ENCODE assay signal across 25 cellular contexts in the genomic region with DNA sequence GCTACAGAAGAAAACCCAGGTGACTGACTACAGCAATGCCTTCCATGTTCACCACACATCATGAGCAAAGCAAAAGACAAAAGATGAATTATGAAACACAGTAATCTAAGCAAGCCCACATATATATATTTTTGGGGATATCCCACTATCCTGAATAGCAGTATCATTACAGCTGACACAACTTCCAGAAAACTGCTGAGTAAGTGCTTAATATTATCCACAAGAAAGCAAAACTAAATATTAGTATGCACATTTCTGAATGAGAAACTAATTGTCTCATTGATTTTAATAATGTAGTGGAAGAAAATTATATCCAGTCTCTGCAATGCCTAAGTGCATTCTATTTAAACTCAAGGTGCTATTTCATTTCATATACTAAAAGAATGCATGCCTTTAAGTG. TPM values are rescaled to one million over a fixed set of nuclear protein-coding genes. Genes with fewer than 3 reads are reported as not detected.
DNase-seq lines count a peak whose midpoint lies in the region; ATAC-seq, FAIRE-seq and TF ChIP-seq lines count a peak whose summit lies in the region.
"Had no signal": no experiment of that assay in that cellular context is flagged by ENCODE, and none has a peak within 500 bp of the region (broad histone marks: within the 10 kb centered on the region; RNA-seq: fewer than 3 reads in every experiment).

No MANE protein-coding gene starts in this region.

- FAIRE-seq in A549 (lab: Jason Lieb, UNC) (no peak), H54 (lab: Jason Lieb, UNC) (peak; percentile 33), K562 (lab: Jason Lieb, UNC) (no peak)
- FAIRE-seq: A204.1, GM12878, GM12892, GM18507 had no signal

- no peaks in the 10 kb centered on the region for H3K4me1 ChIP-seq in A549
- no peaks in the 10 kb centered on the region for H3K4me1 ChIP-seq in K562 (replicated peaks in 1 of 2; ENCODE audit: control insufficient read depth in 2 of 2, insufficient read depth in 2 of 2, low read length in 2 of 2)
- H3K4me1 ChIP-seq in hepatocyte (ENCODE audit: insufficient read depth) = peaks cover 1% of the 10 kb centered on the region
- H3K4me1 ChIP-seq: BLaER1 treated with 17β-estradiol and CSF1 and Interleukin-3, amounts not matched to agents 10 nM and 100 nM had no signal

- H3K9me3 ChIP-seq in A549 = 0 out of 3 replicates have a peak, but pooled peaks cover 2% of the 10 kb centered on the region
- H3K9me3 ChIP-seq in K562 (replicated peaks; ENCODE audit: control insufficient read depth, insufficient read depth, low read depth, low read length) = no peaks in the 10 kb centered on the region
- no peaks in the 10 kb centered on the region for H3K9me3 ChIP-seq in hepatocyte (ENCODE audit: low read depth)
- H3K9me3 ChIP-seq: BLaER1 treated with 17β-estradiol and CSF1 and Interleukin-3, amounts not matched to agents 10 nM and 100 nM had no signal

- H3K79me2 ChIP-seq in K562 (ENCODE audit: control insufficient read depth, insufficient read depth, low read length) (no peaks in the 10 kb centered on the region), hepatocyte (no peaks in the 10 kb centered on the region)

- H3K27ac Mint-ChIP-seq in CD14-positive monocyte = no peak overlapping the region
- H3K27ac Mint-ChIP-seq: B cell; CD4-positive, alpha-beta memory T cell; CD4-positive, CD25-positive, alpha-beta regulatory T cell; CD8-positive, alpha-beta memory T cell had no signal

- in situ Hi-C loops in K562 (cut with MboI) = no loop called here

- BruUV-seq in K562 (replicated peaks; lab: Mats Ljungman, UMichigan) = no TSS peak

- no peaks in the 10 kb centered on the region for H3K9me2 ChIP-seq in hepatocyte (replicated peaks; ENCODE audit: insufficient read depth)

- intact Hi-C loops in K562 (cut with micrococcal nuclease) = no loop called here
- intact Hi-C loops in CD14-positive monocyte (cut with micrococcal nuclease) = no loop called here

- POLR2A ChIA-PET in A549 (lab: Yijun Ruan, JAX) = no interaction called here
- POLR2A ChIA-PET in K562 (lab: Yijun Ruan, JAX) = no interaction called here

- TF ChIP-seq EP300 in A549 (IDR thresholded peaks at IDR 0.05) = no peak
- no peak for TF ChIP-seq EP300 in K562 (IDR thresholded peaks at IDR 0.05; ENCODE audit: low read length)

- H4K20me1 ChIP-seq in K562 (replicated peaks; ENCODE audit: control insufficient read depth, insufficient read depth, low read length) = no peaks in the 10 kb centered on the region
- H4K20me1 ChIP-seq in hepatocyte (ENCODE audit: insufficient read depth, poor library complexity, severe bottlenecking) = no peaks in the 10 kb centered on the region
- H4K20me1 ChIP-seq: BLaER1 treated with 17β-estradiol and CSF1 and Interleukin-3, amounts not matched to agents 10 nM and 100 nM had no signal

- H3K4me2 ChIP-seq in A549 (no peak overlapping the region), K562 (ENCODE audit: insufficient read depth, low read length) (no peak overlapping the region), hepatocyte (no peak overlapping the region)
- H3K4me2 ChIP-seq: BLaER1 treated with 17β-estradiol and CSF1 and Interleukin-3, amounts not matched to agents 10 nM and 100 nM had no signal

- TF ChIP-seq CTCF in A549 (IDR thresholded peaks at IDR 0.05) (no peak), K562 (IDR thresholded peaks at IDR 0.05 in 2 of 3, conservative IDR thresholded peaks at IDR 0.05 in 1 of 3; ENCODE audit: insufficient read depth in 2 of 3, low read depth in 1 of 3, low read length in 3 of 3) (no peak), CD14-positive monocyte (IDR thresholded peaks at IDR 0.05) (no peak), hepatocyte (IDR thresholded peaks at IDR 0.05; ENCODE audit: poor library complexity) (no peak)

- no peaks in the 10 kb centered on the region for H3K36me3 Mint-ChIP-seq in CD14-positive monocyte
- H3K36me3 Mint-ChIP-seq: CD4-positive, alpha-beta memory T cell; CD4-positive, CD25-positive, alpha-beta regulatory T cell; CD8-positive, alpha-beta memory T cell had no signal

- H3K4me3 ChIP-seq in A549 = no peak overlapping the region
- H3K4me3 ChIP-seq in K562 = no peak overlapping the region
- H3K4me3 ChIP-seq in hepatocyte = no peak overlapping the region
- H3K4me3 ChIP-seq: BLaER1 treated with 17β-estradiol and CSF1 and Interleukin-3, amounts not matched to agents 10 nM and 100 nM; GM12878 had no signal

- CTCF ChIA-PET in A549 (lab: Yijun Ruan, JAX) = no interaction called here
- CTCF ChIA-PET in K562 (lab: Yijun Ruan, JAX; ENCODE audit: low intra/inter-chr PET ratio) = no interaction called here

- ATAC-seq in A549 (no peak), K562 (no peak)
- ATAC-seq: GM12878 had no signal

- H2AFZ ChIP-seq in K562 (ENCODE audit: low read depth, low read length) (no peak overlapping the region), hepatocyte (no peak overlapping the region)

- no peaks in the 10 kb centered on the region for H3K27me3 ChIP-seq in K562 (ENCODE audit: control insufficient read depth in 2 of 2, insufficient read depth in 2 of 2, low read length in 2 of 2)
- H3K27me3 ChIP-seq in hepatocyte = no peaks in the 10 kb centered on the region
- H3K27me3 ChIP-seq: BLaER1 treated with 17β-estradiol and CSF1 and Interleukin-3, amounts not matched to agents 10 nM and 100 nM had no signal

- TF ChIP-seq RAD21 in A549 (conservative IDR thresholded peaks at IDR 0.05 in 1 of 2, IDR thresholded peaks at IDR 0.05 in 1 of 2) (no peak), K562 (CRISPR knock-in tag; conservative IDR thresholded peaks at IDR 0.05 in 1 of 2, IDR thresholded peaks at IDR 0.05 in 1 of 2) (no peak)

- H3K9ac ChIP-seq in K562 (ENCODE audit: insufficient read depth in 1 of 2, low read depth in 2 of 2, low read length in 2 of 2) = no peak overlapping the region
- H3K9ac ChIP-seq: BLaER1 treated with 17β-estradiol and CSF1 and Interleukin-3, amounts not matched to agents 10 nM and 100 nM had no signal

- H3K36me3 ChIP-seq in K562 (ENCODE audit: control insufficient read depth, insufficient read depth, low read length) (no peaks in the 10 kb centered on the region), hepatocyte (replicated peaks; ENCODE audit: insufficient read depth, low read depth) (no peaks in the 10 kb centered on the region)
- H3K36me3 ChIP-seq: BLaER1 treated with 17β-estradiol and CSF1 and Interleukin-3, amounts not matched to agents 10 nM and 100 nM had no signal

- DNase-seq in A549 (ENCODE audit: low read depth in 1 of 2, low spot score in 1 of 2) (no peak), H54 (ENCODE audit: insufficient read length, low spot score) (no peak), K562 (ENCODE audit: extremely low read depth in 1 of 4, low spot score in 3 of 4) (no peak), CD14-positive monocyte (ENCODE audit: low spot score) (no peak), hepatocyte (ENCODE audit: low spot score) (no peak)
- DNase-seq: 8988T; AML-193; CD4-positive, alpha-beta memory T cell; CD4-positive, CD25-positive, alpha-beta regulatory T cell; CD8-positive, alpha-beta memory T cell; COR-L47; DMS 273 treated with DMSO at 0.1 percent for 48 hours; DMS153; DMS53; DMS79; DND-41; EL; GDM1 had no signal

- H3K4me1 Mint-ChIP-seq in CD14-positive monocyte = no peaks in the 10 kb centered on the region
- H3K4me1 Mint-ChIP-seq: B cell; CD4-positive, alpha-beta memory T cell; CD4-positive, CD25-positive, alpha-beta regulatory T cell; CD8-positive, alpha-beta memory T cell had no signal

- H3K9me1 ChIP-seq in K562 (ENCODE audit: control insufficient read depth, insufficient read depth, low read length) = no peaks in the 10 kb centered on the region

- TF ChIP-seq POLR2A in A549 (IDR thresholded peaks at IDR 0.05; ENCODE audit: low read length) (no peak), H54 (IDR thresholded peaks at IDR 0.05; ENCODE audit: low read depth, low read length) (no peak), K562 (conservative IDR thresholded peaks at IDR 0.05) (no peak)

- peaks cover 0 to 17% (median 4%) of the 10 kb centered on the region in 3 donors for H3K27me3 Mint-ChIP-seq in CD14-positive monocyte (ENCODE audit: low read depth in 3 of 3)

- H3K9me3 Mint-ChIP-seq in CD14-positive monocyte = peaks cover 0 to 3% (median 0%) of the 10 kb centered on the region in 7 donors
- H3K9me3 Mint-ChIP-seq: CD8-positive, alpha-beta memory T cell had no signal

- H3K27ac ChIP-seq in A549 (no peak overlapping the region), K562 (ENCODE audit: extremely low read depth, low read depth, low read length) (no peak overlapping the region), hepatocyte (no peak overlapping the region)
- H3K27ac ChIP-seq: BLaER1 treated with 17β-estradiol and CSF1 and Interleukin-3, amounts not matched to agents 10 nM and 100 nM; C4-2B had no signal

- no peak overlapping the region for H3K4me3 Mint-ChIP-seq in CD14-positive monocyte
- H3K4me3 Mint-ChIP-seq: B cell; CD4-positive, alpha-beta memory T cell; CD4-positive, CD25-positive, alpha-beta regulatory T cell; CD8-positive, alpha-beta memory T cell had no signal

TF ChIP-seq in K562, 482 proteins besides CTCF, POLR2A, EP300 and RAD21 (continues in another document):
- TF ChIP-seq NR4A1 (CRISPR knock-in tag; IDR thresholded peaks at IDR 0.05) (no peak), NR4A1 (tag; IDR thresholded peaks at IDR 0.05) (no peak)

RNA-seq across cellular contexts. Expression of a gene that starts 14.5 kb away (rescaled TPM):
- polyA plus RNA-seq in A549 (2011; rRNA removed) (16.8 and 17.3 TPM in 2 replicates), A549 (2017; fragmentation: RNase III; extraction: RNeasy Plus Mini Kit Qiagen cat#74134 plus additional on column Dnase treatment) (11.9 to 13.0 TPM (median 12.9 TPM) in 3 replicates), K562 (2011; rRNA removed) (6.8 and 8.5 TPM in 2 replicates), K562 (2014; fragmentation: Illumina TruSeq; extraction: Trizol) (5.0 and 5.4 TPM in 2 replicates), K562 (2014; fragmentation: Nextera tagmentation; extraction: Ambion mirVana) (1 to 10 TPM in 1 of 2 experiments, under 1 TPM in 1; 0.76 to 1.8 TPM), K562 (2014; rRNA removed) (4.9 and 6.0 TPM in 2 replicates), CD14-positive monocyte (under 1 TPM; 0.52 to 0.94 TPM), hepatocyte (10.1 and 12.7 TPM in 2 replicates)
- 7.1 and 9.0 TPM in 2 replicates for polyA plus RNA-seq in A549 (2012; cell fraction: cytosol; rRNA removed)
- polyA plus RNA-seq in A549 (2012; cell fraction: nucleus; rRNA removed) = 4.0 and 5.4 TPM in 2 replicates
- 6.0 and 7.9 TPM in 2 replicates for polyA minus RNA-seq in A549 (2011; rRNA and poly(A)+ RNA removed)
- total RNA-seq in K562 (2011; cell fraction: chromatin; rRNA removed; ENCODE audit: low replicate concordance) = 9.9 and 16.2 TPM in 2 replicates
- 6.5 and 13.2 TPM in 2 replicates for total RNA-seq in K562 (2011; cell fraction: nucleolus; rRNA removed)
- 16.4 and 30.7 TPM in 2 replicates for total RNA-seq in K562 (2011; cell fraction: nucleoplasm; rRNA removed)
- total RNA-seq in K562 (2014; rRNA removed) (3.6 and 3.8 TPM in 2 replicates), K562 (2014; rRNA removed; fragmentation: Illumina TruSeq; extraction: Trizol) (4.4 and 5.2 TPM in 2 replicates), K562 (2015; rRNA removed; fragmentation: Illumina TruSeq; extraction: Trizol) (4.8 and 4.9 TPM in 2 replicates), K562 (2021) (4.5 and 6.1 TPM in 2 replicates), hepatocyte (19.1 and 19.3 TPM in 2 replicates)
- 4.2 and 4.6 TPM in 2 replicates for polyA plus RNA-seq in K562 (2011; cell fraction: cytosol; rRNA removed)
- 9.2 and 10.1 TPM in 2 replicates for polyA plus RNA-seq in K562 (2011; cell fraction: nucleus; rRNA removed)
- 3.4 and 4.2 TPM in 2 replicates for polyA plus RNA-seq in K562 (2012)
- polyA minus RNA-seq in K562 (2011; rRNA and poly(A)+ RNA removed) = 13.0 and 13.6 TPM in 2 replicates
- 1.9 and 2.6 TPM in 2 replicates for polyA minus RNA-seq in K562 (2011; cell fraction: cytosol; rRNA and poly(A)+ RNA removed)
- polyA minus RNA-seq in K562 (2011; cell fraction: nucleus; rRNA and poly(A)+ RNA removed) = 11.3 and 16.9 TPM in 2 replicates
